Comparison of ENCODE assay signal across 14 cellular contexts in genomic region chr12:3607821-3608220, GRCh38.
DNase-seq lines count a peak whose midpoint lies in the region; ATAC-seq, FAIRE-seq and TF ChIP-seq lines count a peak whose summit lies in the region.
"Had no signal": no experiment of that assay in that cellular context is flagged by ENCODE, and none has a peak within 500 bp of the region (broad histone marks: within the 10 kb centered on the region; RNA-seq: fewer than 3 reads in every experiment).

No MANE protein-coding gene starts in this region.

- TF ChIP-seq RAD21 in H1 (IDR thresholded peaks at IDR 0.05 in 1 of 2, conservative IDR thresholded peaks at IDR 0.05 in 1 of 2; ENCODE audit: low read depth in 2 of 2, low read length in 2 of 2): no peak

- H2BK20ac ChIP-seq in H1 (ENCODE audit: low read length): no peak overlapping the region

- H4K91ac ChIP-seq in H1 (replicated peaks; ENCODE audit: insufficient read length, low read length): no peak overlapping the region

- peaks cover 62% of the 10 kb centered on the region for H3K4me1 ChIP-seq in BLaER1
- peaks cover 11 to 26% (median 19%) of the 10 kb centered on the region in 4 experiments; a peak in 6 of 7 replicates for H3K4me1 ChIP-seq in H1 (replicated peaks in 1 of 4; ENCODE audit: control insufficient read depth in 3 of 4, insufficient read depth in 4 of 4, low read length in 3 of 4)
- H3K4me1 ChIP-seq in parathyroid adenoma: peaks cover 36% of the 10 kb centered on the region
- peaks cover 7% of the 10 kb centered on the region for H3K4me1 ChIP-seq in upper lobe of right lung
- no peaks in the 10 kb centered on the region for H3K4me1 ChIP-seq in CD8-positive, alpha-beta T cell (ENCODE audit: insufficient read depth, low read length)
- H3K4me1 ChIP-seq: HAP-1 had no signal

- no peaks in the 10 kb centered on the region; the same call in 1 of the 2 replicates for H3K23me2 ChIP-seq in H1 (ENCODE audit: low read depth, low read length)

- no peak overlapping the region for H4K5ac ChIP-seq in H1 (ENCODE audit: insufficient read length, low read depth, low read length)

- FAIRE-seq in H1 (lab: Jason Lieb, UNC): no peak

- 86% methylated on average over 4 of the region's 4 CpGs; no CpG with 5 or more reads in 1 of the 2 experiments for WGBS in H1 (ENCODE audit: extremely low coverage in 1 of 2, insufficient coverage in 1 of 2, insufficient read length in 1 of 2, insufficient replicate concordance in 2 of 2, low coverage in 1 of 2, low lambda C conversion rate in 2 of 2, missing lambda C conversion rate in 1 of 2), 2 experiments

- no peak overlapping the region for H4K8ac ChIP-seq in H1 (ENCODE audit: extremely low read depth, insufficient read depth, low read length)

- TF ChIP-seq POLR2A in H1 (IDR thresholded peaks at IDR 0.05; ENCODE audit: control extremely low read depth in 1 of 2, low read depth in 2 of 2, low read length in 2 of 2): no peak

- H3K27ac ChIP-seq in BLaER1 (peak overlapping the region; percentile 63), H1 (ENCODE audit: low read depth, low read length) (no peak overlapping the region), parathyroid adenoma (peak overlapping the region; percentile 82), upper lobe of right lung (no peak overlapping the region)
- H3K27ac ChIP-seq in CD8-positive, alpha-beta T cell (ENCODE audit: low read depth, low read length): no peak overlapping the region
- H3K27ac ChIP-seq: C4-2B had no signal

- H3K79me2 ChIP-seq in H1 (ENCODE audit: control insufficient read depth in 1 of 2, insufficient read depth in 2 of 2, low read length in 2 of 2): no peaks in the 10 kb centered on the region
- H3K79me2 ChIP-seq in parathyroid adenoma: no peaks in the 10 kb centered on the region

- no peak overlapping the region for H3K18ac ChIP-seq in H1 (ENCODE audit: extremely low read depth, low read length)

- H3K36me3 ChIP-seq in BLaER1 (peaks cover 11% of the 10 kb centered on the region), H1 (ENCODE audit: control insufficient read depth in 2 of 4, insufficient read depth in 4 of 4, low read length in 3 of 4) (no peaks in the 10 kb centered on the region), parathyroid adenoma (ENCODE audit: control insufficient read depth, insufficient read depth, low read length) (no peaks in the 10 kb centered on the region), upper lobe of right lung (no peaks in the 10 kb centered on the region)
- no peaks in the 10 kb centered on the region for H3K36me3 ChIP-seq in CD8-positive, alpha-beta T cell (ENCODE audit: insufficient read depth, low read length)
- H3K36me3 ChIP-seq: HAP-1 had no signal

- no peak overlapping the region for H2AK5ac ChIP-seq in H1 (ENCODE audit: low read depth, low read length)

- DNase-seq in H1 (ENCODE audit: low read depth in 1 of 2, low spot score in 2 of 2): no peak
- DNase-seq in upper lobe of right lung: peak; percentile 31
- no peak for DNase-seq in NCI-H1694 (lab: John Stamatoyannopoulos, UW)
- no peak for DNase-seq in CD8-positive, alpha-beta T cell
- DNase-seq in A172 (ENCODE audit: low spot score): no peak
- DNase-seq: 8988T; CD4-positive, alpha-beta T cell; GF-D8; GOT3 had no signal

- 0 out of 2 replicates have a peak overlapping the region, but pooled peaks have one; percentile 12 for H2BK5ac ChIP-seq in H1 (ENCODE audit: low read depth, low read length)

- no peak overlapping the region for H3K4me3 Mint-ChIP-seq in CD8-positive, alpha-beta T cell
- H3K4me3 Mint-ChIP-seq: B cell; CD4-positive, alpha-beta T cell had no signal

- H3K4ac ChIP-seq in H1 (replicated peaks; ENCODE audit: insufficient read length, low read depth, low read length): no peak overlapping the region

- POLR2A ChIA-PET in H1 (lab: Charles Lee; ENCODE audit: partially characterized antibody): interaction anchor here (1.3 kb wide), 1 partner anchor 307 kb away, joined by 3 read pairs; no protein-coding TSS in a partner anchor
- POLR2A ChIA-PET in CD8-positive, alpha-beta T cell (lab: Charles Lee): no interaction called here

- H2BK12ac ChIP-seq in H1 (ENCODE audit: low read depth, low read length): no peak overlapping the region

- H2BK15ac ChIP-seq in H1 (ENCODE audit: low read length): no peak overlapping the region

- H3K4me1 Mint-ChIP-seq in CD8-positive, alpha-beta T cell (ENCODE audit: low read depth): peaks cover 6% of the 10 kb centered on the region

- no peak for ATAC-seq in upper lobe of right lung
- no peak for ATAC-seq in CD8-positive, alpha-beta T cell

- no peaks in the 10 kb centered on the region for H3K27me3 Mint-ChIP-seq in CD8-positive, alpha-beta T cell (ENCODE audit: low read depth)
- H3K27me3 Mint-ChIP-seq: CD4-positive, alpha-beta T cell had no signal

- no peak overlapping the region for H3K27ac Mint-ChIP-seq in CD8-positive, alpha-beta T cell
- H3K27ac Mint-ChIP-seq: B cell; CD4-positive, alpha-beta T cell had no signal

- H3K56ac ChIP-seq in H1 (replicated peaks; ENCODE audit: insufficient read length, low read depth, low read length): no peak overlapping the region

- no peak overlapping the region for H3K14ac ChIP-seq in H1 (ENCODE audit: insufficient read length)

- no peaks in the 10 kb centered on the region for H4K20me1 ChIP-seq in BLaER1
- no peaks in the 10 kb centered on the region for H4K20me1 ChIP-seq in H1 (replicated peaks in 1 of 2; ENCODE audit: control insufficient read depth in 1 of 2, insufficient read depth in 2 of 2, low read length in 2 of 2)

- H3K36me3 Mint-ChIP-seq in CD8-positive, alpha-beta T cell: peaks cover 44% of the 10 kb centered on the region

- H3K9me3 Mint-ChIP-seq in CD8-positive, alpha-beta T cell: peaks cover 15% of the 10 kb centered on the region

- TF ChIP-seq CTCF in H1 (IDR thresholded peaks at IDR 0.05; ENCODE audit: control extremely low read depth in 1 of 3, insufficient read depth in 1 of 3, low read depth in 1 of 3, low read length in 3 of 3) (no peak), parathyroid adenoma (IDR thresholded peaks at IDR 0.05) (no peak), upper lobe of right lung (IDR thresholded peaks at IDR 0.05) (no peak)
- TF ChIP-seq CTCF in CD8-positive, alpha-beta T cell (IDR thresholded peaks at IDR 0.05): no peak

- TF ChIP-seq EP300 in H1 (IDR thresholded peaks at IDR 0.05; ENCODE audit: borderline replicate concordance in 1 of 2, low read depth in 2 of 2, low read length in 2 of 2): no peak

- CTCF ChIA-PET in H1 (lab: Charles Lee; ENCODE audit: partially characterized antibody): interaction anchor here (0.8 to 5.0 kb wide), 8 partner anchors 9 to 307 kb away, joined by 3 to 22 read pairs (median 3); no protein-coding TSS in a partner anchor
- CTCF ChIA-PET in CD8-positive, alpha-beta T cell (lab: Charles Lee): no interaction called here

- H3K27me3 ChIP-seq in BLaER1 (no peaks in the 10 kb centered on the region), H1 (replicated peaks in 1 of 4; ENCODE audit: control insufficient read depth in 3 of 4, extremely low read depth in 1 of 4, insufficient read depth in 3 of 4, low read length in 3 of 4) (peaks cover 0 to 7% (median 2%) of the 10 kb centered on the region in 4 experiments; a peak in 4 of 7 replicates), parathyroid adenoma (ENCODE audit: control insufficient read depth, insufficient read depth, low read length) (no peaks in the 10 kb centered on the region), upper lobe of right lung (no peaks in the 10 kb centered on the region)
- H3K27me3 ChIP-seq in CD8-positive, alpha-beta T cell (ENCODE audit: insufficient read depth, low read length): no peaks in the 10 kb centered on the region

- H3K4me3 ChIP-seq in BLaER1 (no peak overlapping the region), H1 (ENCODE audit: extremely low read depth in 1 of 4, insufficient read depth in 2 of 4, low read depth in 3 of 4, low read length in 4 of 4) (no peak overlapping the region), parathyroid adenoma (ENCODE audit: low read depth, low read length) (no peak overlapping the region), upper lobe of right lung (no peak overlapping the region)
- no peak overlapping the region for H3K4me3 ChIP-seq in CD8-positive, alpha-beta T cell (ENCODE audit: low read depth, low read length)
- H3K4me3 ChIP-seq: HAP-1 had no signal

- H2BK120ac ChIP-seq in H1 (replicated peaks; ENCODE audit: low read depth, low read length): no peak overlapping the region

- H3K9me3 ChIP-seq in BLaER1 (peaks cover 19% of the 10 kb centered on the region), H1 (ENCODE audit: insufficient read depth in 2 of 2, low read depth in 1 of 2, low read length in 1 of 2) (no peaks in the 10 kb centered on the region), parathyroid adenoma (ENCODE audit: control insufficient read depth, low read length) (no peaks in the 10 kb centered on the region), upper lobe of right lung (no peaks in the 10 kb centered on the region)
- no peaks in the 10 kb centered on the region for H3K9me3 ChIP-seq in CD8-positive, alpha-beta T cell (ENCODE audit: low read length)
- H3K9me3 ChIP-seq: HAP-1 had no signal

- intact Hi-C loops in upper lobe of right lung (cut with DNase I): no loop called here
- intact Hi-C loops in CD8-positive, alpha-beta T cell (cut with DNase I, micrococcal nuclease): no loop called here

- H3K4me2 ChIP-seq in BLaER1 (peak overlapping the region; percentile 90), H1 (ENCODE audit: insufficient read depth in 1 of 2, low read depth in 2 of 2, low read length in 2 of 2) (0 out of 4 replicates have a peak overlapping the region, but pooled peaks of 1 of the 2 experiments have one; percentile 10), parathyroid adenoma (ENCODE audit: low read length) (no peak overlapping the region)

- H2AFZ ChIP-seq in H1 (ENCODE audit: low read length) (no peak overlapping the region), parathyroid adenoma (peak overlapping the region; percentile 40)

- H3K9ac ChIP-seq in BLaER1: 0 out of 2 replicates have a peak overlapping the region, but pooled peaks have one; percentile 32
- no peak overlapping the region for H3K9ac ChIP-seq in H1 (replicated peaks in 1 of 4; ENCODE audit: extremely low read depth in 1 of 4, low read depth in 3 of 4, low read length in 3 of 4)
- H3K9ac ChIP-seq in parathyroid adenoma: no peak overlapping the region

- no peak overlapping the region for H3K23ac ChIP-seq in H1 (ENCODE audit: insufficient read length)

- no peaks in the 10 kb centered on the region for H3K79me1 ChIP-seq in H1 (ENCODE audit: low read depth, low read length)

TF ChIP-seq in H1, 55 proteins besides CTCF, POLR2A, EP300 and RAD21:
- TF ChIP-seq KDM5A (IDR thresholded peaks at IDR 0.05; ENCODE audit: low read length) (no peak), JUN (IDR thresholded peaks at IDR 0.05; ENCODE audit: low read depth, low read length) (no peak), RXRA (IDR thresholded peaks at IDR 0.05; ENCODE audit: insufficient read depth, low read depth, low read length) (no peak), HDAC6 (IDR thresholded peaks at IDR 0.05; ENCODE audit: low read depth, low read length) (no peak), CEBPB (IDR thresholded peaks at IDR 0.05; ENCODE audit: low read depth, low read length) (no peak)
TF ChIP-seq in H1: peak in this region for 0.

Comparison
In these comparisons a context has a peak if more than half of its experiments do, and no peak if none do; other contexts are left out.
1. H3K27ac ChIP-seq: peak in BLaER1 (single experiment) and parathyroid adenoma (single experiment); none in H1 (single experiment), upper lobe of right lung (single experiment) and CD8-positive, alpha-beta T cell (single experiment).